In the genomic region with DNA sequence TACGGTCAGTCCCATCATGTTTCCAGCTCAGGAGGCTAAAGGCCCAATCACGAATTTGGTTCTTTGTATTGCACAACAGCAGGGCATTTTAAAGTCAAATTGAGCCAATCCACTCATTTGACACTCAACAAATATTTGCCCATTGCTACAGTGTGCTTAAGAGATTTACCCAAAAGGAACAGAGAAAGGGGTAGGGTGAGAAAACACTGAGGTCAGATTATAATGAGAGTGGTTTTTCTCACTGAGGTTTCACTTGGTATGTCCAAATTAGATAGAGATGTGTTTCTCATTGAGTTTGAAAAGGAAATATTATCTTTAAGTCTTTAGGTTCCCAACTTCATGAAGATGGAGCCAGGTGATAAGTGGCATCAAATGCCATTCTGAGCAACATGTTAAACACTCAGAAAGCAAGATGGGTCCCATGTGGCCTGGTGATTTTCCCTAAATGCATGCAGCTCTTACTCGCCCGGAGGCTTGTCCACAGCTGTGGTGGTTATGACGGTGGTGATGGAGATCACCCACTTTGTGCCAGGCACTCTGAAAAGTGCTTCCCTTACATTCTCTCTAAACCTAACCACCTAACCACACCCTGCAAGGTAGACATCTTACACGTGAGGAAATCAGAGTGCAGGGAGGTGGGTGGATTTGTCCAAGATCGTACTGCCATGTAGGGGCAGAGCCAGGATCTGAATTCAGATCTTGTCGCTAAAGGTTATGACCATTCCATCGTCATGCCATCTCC, we compare ENCODE assay signal across 10 cellular contexts. TPM values are rescaled to one million over a fixed set of nuclear protein-coding genes. Genes with fewer than 3 reads are reported as not detected.
DNase-seq lines count a peak whose midpoint lies in the region; ATAC-seq, FAIRE-seq and TF ChIP-seq lines count a peak whose summit lies in the region.
"Had no signal": no experiment of that assay in that cellular context is flagged by ENCODE, and none has a peak within 500 bp of the region (broad histone marks: within the 10 kb centered on the region; RNA-seq: fewer than 3 reads in every experiment).

No MANE protein-coding gene starts in this region.

- intact Hi-C loops in colonic mucosa (cut with DNase I), result no loop called here

- FAIRE-seq in A549 (lab: Jason Lieb, UNC), result no peak

- no peak for TF ChIP-seq EP300 in A549 (IDR thresholded peaks at IDR 0.05)

- no peak overlapping the region for H3K4me3 ChIP-seq in A549
- no peak overlapping the region for H3K4me3 ChIP-seq in colonic mucosa
- no peak overlapping the region for H3K4me3 ChIP-seq in BE2C (ENCODE audit: low read depth, low read length)
- H3K4me3 ChIP-seq: heart right ventricle had no signal

- peak in 1 of 2 experiments; percentile 64 for DNase-seq in A549 (ENCODE audit: low read depth in 1 of 2, low spot score in 1 of 2)
- DNase-seq in colonic mucosa, result no peak
- no peak for DNase-seq in BE2C
- no peak for DNase-seq in NCI-H2196 (lab: John Stamatoyannopoulos, UW; ENCODE audit: unreplicated experiment)
- DNase-seq in NCI-H2196 treated with DMSO at 0.1 percent for 48 hours (lab: John Stamatoyannopoulos, UW; ENCODE audit: unreplicated experiment), result no peak
- DNase-seq in iPS-NIHi11 (ENCODE audit: low spot score), result no peak
- DNase-seq: DND-41, heart right ventricle had no signal

- TF ChIP-seq RAD21 in A549 (conservative IDR thresholded peaks at IDR 0.05 in 1 of 2, IDR thresholded peaks at IDR 0.05 in 1 of 2), result no peak

- ATAC-seq in A549, result no peak
- ATAC-seq in GM18867 (IDR thresholded peaks at IDR 0.05; ENCODE audit: unreplicated experiment), result peak; percentile 50
- peak; percentile 43 for ATAC-seq in HG03432 (IDR thresholded peaks at IDR 0.05; ENCODE audit: unreplicated experiment)

- peak overlapping the region; percentile 68 for H3K4me2 ChIP-seq in A549

- TF ChIP-seq CTCF in A549 (IDR thresholded peaks at IDR 0.05), result no peak
- TF ChIP-seq CTCF in colonic mucosa (IDR thresholded peaks at IDR 0.05), result no peak
- TF ChIP-seq CTCF in BE2C (IDR thresholded peaks at IDR 0.05; ENCODE audit: low read depth, low read length), result no peak

- H3K27ac ChIP-seq in A549 (peak overlapping the region; percentile 81 to 90), colonic mucosa (peak overlapping the region; percentile 76)

- CTCF ChIA-PET in A549 (lab: Yijun Ruan, JAX), result interaction anchor here (1.0 to 5.1 kb wide), 8 partner anchors 11 to 595 kb away, joined by 3 to 47 read pairs (median 6); a partner anchor contains a TSS

- peak overlapping the region; percentile 9 to 49 for H3K9ac ChIP-seq in colonic mucosa (ENCODE audit: low read depth in 2 of 2, low read length in 2 of 2)

- no peaks in the 10 kb centered on the region for H3K27me3 ChIP-seq in colonic mucosa
- H3K27me3 ChIP-seq in BE2C, result no peaks in the 10 kb centered on the region
- H3K27me3 ChIP-seq: heart right ventricle had no signal

- no peak for TF ChIP-seq POLR2A in A549 (IDR thresholded peaks at IDR 0.05; ENCODE audit: low read length)

- no peaks in the 10 kb centered on the region for H3K9me3 ChIP-seq in A549
- H3K9me3 ChIP-seq in colonic mucosa, result no peaks in the 10 kb centered on the region
- H3K9me3 ChIP-seq in BE2C, result no peaks in the 10 kb centered on the region
- H3K9me3 ChIP-seq: heart right ventricle had no signal

- no peaks in the 10 kb centered on the region for H3K36me3 ChIP-seq in colonic mucosa
- no peaks in the 10 kb centered on the region for H3K36me3 ChIP-seq in BE2C
- H3K36me3 ChIP-seq: heart right ventricle had no signal

- WGBS in A549 (ENCODE audit: missing lambda C conversion rate), result 80% methylated on average over 9 of the region's 9 CpGs

- POLR2A ChIA-PET in A549 (lab: Yijun Ruan, JAX), result no interaction called here

- H3K4me1 ChIP-seq in A549, result peaks cover 53% of the 10 kb centered on the region
- H3K4me1 ChIP-seq in colonic mucosa, result peaks cover 10% of the 10 kb centered on the region
- no peaks in the 10 kb centered on the region for H3K4me1 ChIP-seq in BE2C

TF ChIP-seq in A549, 52 proteins besides CTCF, POLR2A, EP300 and RAD21:
- TF ChIP-seq FOSB (CRISPR knock-in tag; IDR thresholded peaks at IDR 0.05) (0 out of 2 replicates have a peak, but pooled peaks have one; percentile 21), EHF (CRISPR knock-in tag; IDR thresholded peaks at IDR 0.05) (peak; percentile 18; the same call in 1 of the 2 replicates), CEBPB (IDR thresholded peaks at IDR 0.05) (peak; percentile 69 to 90; a peak in 3 of 4 replicates), RCOR1 (IDR thresholded peaks at IDR 0.05; ENCODE audit: low read depth, low read length) (no peak), MYC (IDR thresholded peaks at IDR 0.05; ENCODE audit: borderline replicate concordance, low read length) (no peak), SREBF2 (IDR thresholded peaks at IDR 0.05) (no peak)
- TF ChIP-seq, protein P1, sequence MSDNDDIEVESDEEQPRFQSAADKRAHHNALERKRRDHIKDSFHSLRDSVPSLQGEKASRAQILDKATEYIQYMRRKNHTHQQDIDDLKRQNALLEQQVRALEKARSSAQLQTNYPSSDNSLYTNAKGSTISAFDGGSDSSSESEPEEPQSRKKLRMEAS (IDR thresholded peaks at IDR 0.05), result no peak

RNA-seq across cellular contexts. Expression of a gene that starts 31.2 kb away (rescaled TPM):
- polyA plus RNA-seq in A549 (2011; rRNA removed), result 97.4 and 99.1 TPM in 2 replicates
- polyA plus RNA-seq in A549 (2012; cell fraction: cytosol; rRNA removed), result 32.8 and 35.7 TPM in 2 replicates
- polyA plus RNA-seq in A549 (2012; cell fraction: nucleus; rRNA removed), result 68.6 and 111 TPM in 2 replicates
- 41.8 to 43.2 TPM (median 42.8 TPM) in 3 replicates for polyA plus RNA-seq in A549 (2017; fragmentation: RNase III; extraction: RNeasy Plus Mini Kit Qiagen cat#74134 plus additional on column Dnase treatment)
- polyA minus RNA-seq in A549 (2011; rRNA and poly(A)+ RNA removed), result 98.4 and 139 TPM in 2 replicates
- 10 to 100 TPM; 57.6 to 74.2 TPM for total RNA-seq in colonic mucosa
- 19.5 TPM for polyA plus RNA-seq in BE2C (2012; ENCODE audit: insufficient read depth, insufficient read length, low read depth)

Comparison
In these comparisons a context has a peak if more than half of its experiments do, and no peak if none do; other contexts are left out.
1. ATAC-seq: peak in GM18867 (single experiment) and HG03432 (single experiment); none in A549 (0 of 2).